ENCODE assay signal across 20 cellular contexts in the genomic region with DNA sequence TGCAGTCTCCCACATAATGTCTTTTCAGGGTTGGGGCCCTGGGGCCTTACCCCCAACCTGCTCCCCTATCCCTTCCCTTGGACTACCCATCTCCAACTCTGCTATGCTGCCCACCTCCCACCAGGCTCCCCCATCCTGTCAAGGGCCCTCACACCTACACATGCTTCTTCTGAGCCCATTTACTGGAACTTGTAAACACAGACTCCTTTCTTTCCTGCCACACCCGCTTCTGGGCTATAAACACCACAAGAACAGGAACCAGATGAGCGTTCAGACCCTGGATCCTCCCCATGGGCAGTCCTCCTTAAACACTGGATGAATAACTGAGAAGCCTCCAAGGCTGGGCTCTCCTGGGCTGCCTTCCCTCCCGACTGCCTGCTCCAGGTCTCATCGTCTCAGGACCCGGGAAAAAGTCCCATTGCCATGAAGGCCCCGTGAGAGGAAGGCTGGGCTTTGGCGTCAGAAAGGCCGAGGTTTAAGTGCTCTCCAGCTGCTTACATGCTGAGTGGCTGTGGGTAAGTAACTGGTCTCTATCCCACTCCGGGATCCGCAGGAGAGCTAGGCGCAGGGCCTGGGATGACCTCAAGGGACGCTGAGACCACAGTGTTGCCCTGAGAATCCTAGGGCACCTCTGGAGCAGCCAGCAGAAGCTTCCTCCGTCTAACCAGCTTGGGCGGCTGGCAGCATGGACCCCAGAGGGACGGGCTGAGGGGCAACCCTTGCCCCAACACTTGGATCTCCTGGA. TPM values are rescaled to one million over a fixed set of nuclear protein-coding genes. Genes with fewer than 3 reads are reported as not detected.
DNase-seq lines count a peak whose midpoint lies in the region; ATAC-seq and TF ChIP-seq lines count a peak whose summit lies in the region.
"Had no signal": no experiment of that assay in that cellular context is flagged by ENCODE, and none has a peak within 500 bp of the region (broad histone marks: within the 10 kb centered on the region; RNA-seq: fewer than 3 reads in every experiment).

No MANE protein-coding gene starts in this region.

- BruUV-seq in Panc1 (replicated peaks; lab: Mats Ljungman, UMichigan) = no TSS peak

- H3K36me3 Mint-ChIP-seq in activated naive CD4-positive, alpha-beta T cell treated with anti-CD3 and anti-CD28 coated beads, Interleukin-2, amount 10 ng/mL, durations not matched to agents 7 days and 5 days = no peaks in the 10 kb centered on the region
- H3K36me3 Mint-ChIP-seq in stimulated activated effector memory CD8-positive, alpha-beta T cell treated with anti-CD3 and anti-CD28 coated beads, Interleukin-12 subunit alpha, Interleukin-12 subunit beta, amount 100 ng/mL, for 72 hours = no peaks in the 10 kb centered on the region
- H3K36me3 Mint-ChIP-seq: IgD-negative memory B cell had no signal

- H3K36me3 ChIP-seq in Panc1 (ENCODE audit: control insufficient read depth, insufficient read depth, low read length) (no peaks in the 10 kb centered on the region), esophagus squamous epithelium (no peaks in the 10 kb centered on the region)

- H3K27me3 Mint-ChIP-seq in activated naive CD4-positive, alpha-beta T cell treated with anti-CD3 and anti-CD28 coated beads, Interleukin-2, amount 10 ng/mL, durations not matched to agents 7 days and 5 days = peaks cover 31% of the 10 kb centered on the region

- H3K4me3 Mint-ChIP-seq in activated naive CD4-positive, alpha-beta T cell treated with anti-CD3 and anti-CD28 coated beads, Interleukin-2, amount 10 ng/mL, durations not matched to agents 7 days and 5 days = peak overlapping the region; percentile 1
- no peak overlapping the region for H3K4me3 Mint-ChIP-seq in stimulated activated effector memory CD8-positive, alpha-beta T cell treated with anti-CD3 and anti-CD28 coated beads, Interleukin-12 subunit alpha, Interleukin-12 subunit beta, amount 100 ng/mL, for 72 hours
- H3K4me3 Mint-ChIP-seq: activated T-cell treated with anti-CD3 and anti-CD28 coated beads, Interleukin-2, amount 50 U/mL, for 72 hours; IgD-negative memory B cell; nephron progenitor cell had no signal

- no peaks in the 10 kb centered on the region for H3K9me3 ChIP-seq in Panc1 (ENCODE audit: control insufficient read depth, insufficient read depth, low read depth, low read length)
- H3K9me3 ChIP-seq in esophagus squamous epithelium = no peaks in the 10 kb centered on the region

- no peak for TF ChIP-seq CTCF in Panc1 (IDR thresholded peaks at IDR 0.05)
- TF ChIP-seq CTCF in esophagus squamous epithelium (IDR thresholded peaks at IDR 0.05) = no peak
- TF ChIP-seq CTCF in coronary artery (IDR thresholded peaks at IDR 0.05) = no peak

- no peak overlapping the region for H3K4me3 ChIP-seq in Panc1 (ENCODE audit: low read depth in 2 of 2, low read length in 2 of 2)
- H3K4me3 ChIP-seq in esophagus squamous epithelium = peak overlapping the region in 2 of 4 donors; percentile 18 to 43
- H3K4me3 ChIP-seq in coronary artery = no peak overlapping the region
- H3K4me3 ChIP-seq: GM23248 had no signal

- H3K4me1 Mint-ChIP-seq in activated naive CD4-positive, alpha-beta T cell treated with anti-CD3 and anti-CD28 coated beads, Interleukin-2, amount 10 ng/mL, durations not matched to agents 7 days and 5 days = peaks cover 25% of the 10 kb centered on the region
- peaks cover 12% of the 10 kb centered on the region for H3K4me1 Mint-ChIP-seq in stimulated activated effector memory CD8-positive, alpha-beta T cell treated with anti-CD3 and anti-CD28 coated beads, Interleukin-12 subunit alpha, Interleukin-12 subunit beta, amount 100 ng/mL, for 72 hours

- intact Hi-C loops in Panc1 (cut with micrococcal nuclease; ENCODE audit: unreplicated experiment) (no loop called here), esophagus squamous epithelium (cut with DNase I) (no loop called here)

- peak overlapping the region; percentile 79 for H3K27ac Mint-ChIP-seq in activated naive CD4-positive, alpha-beta T cell treated with anti-CD3 and anti-CD28 coated beads, Interleukin-2, amount 10 ng/mL, durations not matched to agents 7 days and 5 days
- H3K27ac Mint-ChIP-seq in stimulated activated effector memory CD8-positive, alpha-beta T cell treated with anti-CD3 and anti-CD28 coated beads, Interleukin-12 subunit alpha, Interleukin-12 subunit beta, amount 100 ng/mL, for 72 hours = no peak overlapping the region
- H3K27ac Mint-ChIP-seq: activated T-cell treated with anti-CD3 and anti-CD28 coated beads, Interleukin-2, amount 50 U/mL, for 72 hours; IgD-negative memory B cell; nephron progenitor cell had no signal

- H3K27ac ChIP-seq in Panc1 (ENCODE audit: low read length) (no peak overlapping the region), esophagus squamous epithelium (peak overlapping the region in 3 of 4 donors; percentile 25 to 58 (median 27)), coronary artery (no peak overlapping the region)
- H3K27ac ChIP-seq: GM23248 had no signal

- H3K9me3 Mint-ChIP-seq in activated naive CD4-positive, alpha-beta T cell treated with anti-CD3 and anti-CD28 coated beads, Interleukin-2, amount 10 ng/mL, durations not matched to agents 7 days and 5 days = no peaks in the 10 kb centered on the region
- H3K9me3 Mint-ChIP-seq in stimulated activated effector memory CD8-positive, alpha-beta T cell treated with anti-CD3 and anti-CD28 coated beads, Interleukin-12 subunit alpha, Interleukin-12 subunit beta, amount 100 ng/mL, for 72 hours = no peaks in the 10 kb centered on the region
- H3K9me3 Mint-ChIP-seq: activated T-cell treated with anti-CD3 and anti-CD28 coated beads, Interleukin-2, amount 50 U/mL, for 72 hours; IgD-negative memory B cell; nephron progenitor cell had no signal

- no peak for TF ChIP-seq POLR2A in esophagus squamous epithelium (IDR thresholded peaks at IDR 0.05)

- in situ Hi-C loops in Panc1 (cut with HindIII; ENCODE audit: low pct_unique_long_range_greater_than_20kb, low sequenced_read_pairs) = no loop called here

- 57 to 76% methylated on average over 4 to 10 of the region's 15 CpGs for WGBS in esophagus squamous epithelium, 2 donors

- ATAC-seq in Panc1 (peak; percentile 23; the same call in 1 of the 2 replicates), HG02623 (IDR thresholded peaks at IDR 0.05; ENCODE audit: unreplicated experiment) (no peak), GM19351 (IDR thresholded peaks at IDR 0.05; ENCODE audit: unreplicated experiment) (no peak)
- peak; percentile 14 for ATAC-seq in stimulated activated effector memory CD8-positive, alpha-beta T cell treated with anti-CD3 and anti-CD28 coated beads, Interleukin-12 subunit alpha, Interleukin-12 subunit beta, amount 100 ng/mL, for 72 hours
- ATAC-seq: activated T-cell treated with anti-CD3 and anti-CD28 coated beads, Interleukin-2, amount 50 U/mL, for 72 hours; left lobe of liver had no signal

- peaks cover 12% of the 10 kb centered on the region for H3K27me3 ChIP-seq in Panc1 (ENCODE audit: control insufficient read depth, insufficient read depth, low read length)
- H3K27me3 ChIP-seq in esophagus squamous epithelium = peaks cover 0 to 20% (median 0%) of the 10 kb centered on the region in 4 donors

- CTCF ChIA-PET in activated naive CD4-positive, alpha-beta T cell treated with anti-CD3 and anti-CD28 coated beads, Interleukin-2, amount 10 ng/mL, durations not matched to agents 7 days and 5 days (lab: Charles Lee) = interaction anchor here (0.9 to 3.6 kb wide), 3 partner anchors 11 to 47 kb away, joined by 3 to 21 read pairs (median 3); no protein-coding TSS in a partner anchor
- CTCF ChIA-PET in Panc1 (lab: Charles Lee) = no interaction called here

- H3K4me1 ChIP-seq in Panc1 (ENCODE audit: control insufficient read depth, insufficient read depth, low read length) (no peaks in the 10 kb centered on the region), esophagus squamous epithelium (peaks cover 0 to 12% (median 0%) of the 10 kb centered on the region in 3 donors)

- DNase-seq in activated naive CD4-positive, alpha-beta T cell treated with anti-CD3 and anti-CD28 coated beads, Interleukin-2, amount 10 ng/mL, durations not matched to agents 7 days and 5 days = peak; percentile 32
- no peak for DNase-seq in activated naive CD4-positive, alpha-beta T cell treated with anti-CD3 and anti-CD28 coated beads, Interleukin-2, amount 50 U/mL, for 16 hours
- DNase-seq in Panc1 (ENCODE audit: low read depth, low spot score) = no peak
- no peak for DNase-seq in esophagus squamous epithelium (lab: John Stamatoyannopoulos, UW)
- no peak for DNase-seq in stimulated activated effector memory CD8-positive, alpha-beta T cell treated with anti-CD3 and anti-CD28 coated beads, Interleukin-12 subunit alpha, Interleukin-12 subunit beta, amount 100 ng/mL, for 72 hours (ENCODE audit: low spot score in 2 of 2)
- DNase-seq in coronary artery (ENCODE audit: low spot score) = no peak
- DNase-seq: activated CD4-positive, alpha-beta T cell treated with anti-CD3 and anti-CD28 coated beads for 4 hours; activated T-cell treated with anti-CD3 and anti-CD28 coated beads, Interleukin-2, amount 50 U/mL, for 72 hours; amygdala; erythroblast; GM23248; hippocampal formation; NCI-H1417 treated with DMSO at 0.1 percent for 48 hours; NCI-H2227 treated with DMSO at 0.1 percent for 48 hours; nephron progenitor cell; stimulated activated CD4-positive, alpha-beta T cell treated with anti-CD3 and anti-CD28 coated beads, Interleukin-4, amount 100 ng/mL, for 4 hours had no signal

- POLR2A ChIA-PET in Panc1 (lab: Charles Lee) = no interaction called here

RNA-seq across cellular contexts. Expression of a gene that starts 15.6 kb away (rescaled TPM):
- total RNA-seq in Panc1 (2021; ENCODE audit: unreplicated experiment) (not detected), esophagus squamous epithelium (under 1 TPM in 2 of 4 donors, not detected in 2; under 0.01 to 0.09 TPM)
- polyA plus RNA-seq in Panc1 (2012; ENCODE audit: insufficient read length) = not detected
- total RNA-seq: activated T-cell treated with anti-CD3 and anti-CD28 coated beads, Interleukin-2, amount 50 U/mL, for 72 hours; GM23248; left lobe of liver had no signal
- polyA plus RNA-seq: IgD-negative memory B cell had no signal

RNA-seq across cellular contexts. Expression of a gene that starts 54.0 kb away (rescaled TPM):
- total RNA-seq in Panc1 (2021; ENCODE audit: unreplicated experiment) (0.13 TPM), esophagus squamous epithelium (10 to 100 TPM in 2 of 4 donors, 1 to 10 TPM in 1, under 1 TPM in 1; 0.76 to 40.2 (median 7.8) TPM)
- polyA plus RNA-seq in Panc1 (2012; ENCODE audit: insufficient read length) = not detected
- total RNA-seq: GM23248 had no signal
- polyA plus RNA-seq: IgD-negative memory B cell had no signal

Comparison
In these comparisons a context has a peak if more than half of its experiments do, and no peak if none do; other contexts are left out.
1. ATAC-seq: peak in Panc1 (single experiment) and stimulated activated effector memory CD8-positive, alpha-beta T cell treated with anti-CD3 and anti-CD28 coated beads, Interleukin-12 subunit alpha, Interleukin-12 subunit beta, amount 100 ng/mL, for 72 hours (single experiment); none in HG02623 (single experiment) and GM19351 (single experiment).
2. H3K27ac ChIP-seq: peak in esophagus squamous epithelium (3 of 4); none in Panc1 (single experiment) and coronary artery (0 of 2).